16 cellular contexts compared by ENCODE assay signal in genomic region chr3:170522171-170522570, GRCh38.
DNase-seq lines count a peak whose midpoint lies in the region; ATAC-seq lines count a peak whose summit lies in the region.
"Had no signal": no experiment of that assay in that cellular context is flagged by ENCODE, and none has a peak within 500 bp of the region (broad histone marks: within the 10 kb centered on the region; RNA-seq: fewer than 3 reads in every experiment).

No MANE protein-coding gene starts in this region.

- DNase-seq in DMS53 (lab: John Stamatoyannopoulos, UW) (peak; percentile 26), DMS53 treated with DMSO at 0.1 percent for 48 hours (lab: John Stamatoyannopoulos, UW; ENCODE audit: unreplicated experiment) (no peak), NCI-H510A treated with DMSO at 0.1 percent for 48 hours (lab: John Stamatoyannopoulos, UW) (peak; percentile 22), NCI-H510A (lab: John Stamatoyannopoulos, UW) (no peak), fibroblast of peridontal ligament (ENCODE audit: extremely low read depth) (peak; percentile 51), midbrain (lab: John Stamatoyannopoulos, UW) (no peak)
- DNase-seq in activated CD4-positive, alpha-beta T cell treated with anti-CD3 and anti-CD28 coated beads for 48 hours = no peak
- DNase-seq: AML-193; Caco-2; CD4-positive, alpha-beta T cell; GM23248; H7; HFFc6 had no signal

- no peaks in the 10 kb centered on the region for H3K36me3 Mint-ChIP-seq in stimulated activated memory B cell treated with anti-CD40 and anti-IgM and Interleukin-4, amounts not matched to agents 10 μg/mL and 1 μg/mL and 100 μg/mL, for 72 hours

- H3K4me1 Mint-ChIP-seq in stimulated activated memory B cell treated with anti-CD40 and anti-IgM and Interleukin-4, amounts not matched to agents 10 μg/mL and 1 μg/mL and 100 μg/mL, for 72 hours = peaks cover 7% of the 10 kb centered on the region

- no peak overlapping the region for H3K27ac Mint-ChIP-seq in stimulated activated memory B cell treated with anti-CD40 and anti-IgM and Interleukin-4, amounts not matched to agents 10 μg/mL and 1 μg/mL and 100 μg/mL, for 72 hours
- H3K27ac Mint-ChIP-seq: CD4-positive, alpha-beta T cell; HFFc6 had no signal

- H3K4me3 Mint-ChIP-seq in stimulated activated memory B cell treated with anti-CD40 and anti-IgM and Interleukin-4, amounts not matched to agents 10 μg/mL and 1 μg/mL and 100 μg/mL, for 72 hours = no peak overlapping the region
- H3K4me3 Mint-ChIP-seq: CD4-positive, alpha-beta T cell; HFFc6 had no signal

- H3K27me3 Mint-ChIP-seq in stimulated activated memory B cell treated with anti-CD40 and anti-IgM and Interleukin-4, amounts not matched to agents 10 μg/mL and 1 μg/mL and 100 μg/mL, for 72 hours = peaks cover 9% of the 10 kb centered on the region

- no peak for ATAC-seq in stimulated activated memory B cell treated with anti-CD40 and anti-IgM and Interleukin-4, amounts not matched to agents 10 μg/mL and 1 μg/mL and 100 μg/mL, for 72 hours
- ATAC-seq: A549, HCT116 had no signal

- H3K9me3 Mint-ChIP-seq in stimulated activated memory B cell treated with anti-CD40 and anti-IgM and Interleukin-4, amounts not matched to agents 10 μg/mL and 1 μg/mL and 100 μg/mL, for 72 hours = no peaks in the 10 kb centered on the region
- H3K9me3 Mint-ChIP-seq: CD4-positive, alpha-beta T cell; HFFc6 had no signal

Comparison
In these comparisons a context has a peak if more than half of its experiments do, and no peak if none do; other contexts are left out.
1. DNase-seq: peak in DMS53 (single experiment), NCI-H510A treated with DMSO at 0.1 percent for 48 hours (single experiment) and fibroblast of peridontal ligament (single experiment); none in DMS53 treated with DMSO at 0.1 percent for 48 hours (single experiment), NCI-H510A (single experiment), midbrain (single experiment) and activated CD4-positive, alpha-beta T cell treated with anti-CD3 and anti-CD28 coated beads for 48 hours (single experiment).